12 cellular contexts compared by ENCODE assay signal in genomic region chr3:156290917-156291268, GRCh38.
DNase-seq lines count a peak whose midpoint lies in the region; ATAC-seq, FAIRE-seq and TF ChIP-seq lines count a peak whose summit lies in the region.
"Had no signal": no experiment of that assay in that cellular context is flagged by ENCODE, and none has a peak within 500 bp of the region (broad histone marks: within the 10 kb centered on the region; RNA-seq: fewer than 3 reads in every experiment).

No MANE protein-coding gene starts in this region.

- TF ChIP-seq CTCF in A549 (IDR thresholded peaks at IDR 0.05) (no peak), HEK293 (tag by site-specific recombination; IDR thresholded peaks at IDR 0.05) (no peak), neural progenitor cell (IDR thresholded peaks at IDR 0.05) (no peak)

- H3K9me3 Mint-ChIP-seq in neural progenitor cell, result no peaks in the 10 kb centered on the region
- no peaks in the 10 kb centered on the region for H3K9me3 Mint-ChIP-seq in natural killer cell treated with Interleukin-12 subunit alpha and Interleukin-12 subunit beta and Interleukin-15 and Interleukin-18, amount 100 ng/mL, for 72 hours
- H3K9me3 Mint-ChIP-seq in activated CD4-positive, alpha-beta T cell treated with anti-CD3 and anti-CD28 coated beads, Interleukin-2, amount 10 ng/mL, durations not matched to agents 7 days and 5 days, result no peaks in the 10 kb centered on the region
- H3K9me3 Mint-ChIP-seq: CD8-positive, alpha-beta T cell; natural killer cell had no signal

- no peak for FAIRE-seq in A549 (lab: Jason Lieb, UNC)
- FAIRE-seq: RCC 7860 had no signal

- H3K27me3 Mint-ChIP-seq in neural progenitor cell (ENCODE audit: insufficient read depth, low read depth), result peaks cover 34% of the 10 kb centered on the region
- peaks cover 37 to 47% of the 10 kb centered on the region in 2 donors for H3K27me3 Mint-ChIP-seq in natural killer cell treated with Interleukin-12 subunit alpha and Interleukin-12 subunit beta and Interleukin-15 and Interleukin-18, amount 100 ng/mL, for 72 hours
- peaks cover 65% of the 10 kb centered on the region for H3K27me3 Mint-ChIP-seq in activated CD4-positive, alpha-beta T cell treated with anti-CD3 and anti-CD28 coated beads, Interleukin-2, amount 10 ng/mL, durations not matched to agents 7 days and 5 days

- TF ChIP-seq EP300 in A549 (IDR thresholded peaks at IDR 0.05), result no peak

- TF ChIP-seq POLR2A in A549 (IDR thresholded peaks at IDR 0.05; ENCODE audit: low read length), result no peak

- CTCF ChIA-PET in A549 (lab: Yijun Ruan, JAX) (interaction anchor here (1.4 kb wide), 1 partner anchor 92 kb away, joined by 4 read pairs; no protein-coding TSS in a partner anchor), HEK293 (lab: Yijun Ruan, JAX) (interaction anchor here (0.7 kb wide), 1 partner anchor 19 kb away, joined by 3 read pairs; no protein-coding TSS in a partner anchor)
- CTCF ChIA-PET in activated CD4-positive, alpha-beta T cell treated with anti-CD3 and anti-CD28 coated beads, Interleukin-2, amount 10 ng/mL, durations not matched to agents 7 days and 5 days (lab: Charles Lee), result no interaction called here

- no peak for ATAC-seq in A549
- no peak for ATAC-seq in natural killer cell treated with Interleukin-12 subunit alpha and Interleukin-12 subunit beta and Interleukin-15 and Interleukin-18, amount 100 ng/mL, for 72 hours
- ATAC-seq: CD8-positive, alpha-beta T cell had no signal

- H3K9me3 ChIP-seq in A549 (no peaks in the 10 kb centered on the region), HEK293 (ENCODE audit: control insufficient read depth, insufficient read depth, low read depth, low read length) (no peaks in the 10 kb centered on the region), endocrine pancreas (ENCODE audit: control insufficient read depth, low read length) (no peaks in the 10 kb centered on the region), neural progenitor cell (ENCODE audit: low read depth) (no peaks in the 10 kb centered on the region)

- H4K20me1 ChIP-seq in neural progenitor cell (ENCODE audit: low read depth), result no peaks in the 10 kb centered on the region

- no peaks in the 10 kb centered on the region for H3K36me3 ChIP-seq in HEK293 (ENCODE audit: control insufficient read depth in 2 of 2, insufficient read depth in 1 of 2, low read length in 2 of 2)
- H3K36me3 ChIP-seq in endocrine pancreas (ENCODE audit: control insufficient read depth, insufficient read depth, low read length), result no peaks in the 10 kb centered on the region
- no peaks in the 10 kb centered on the region for H3K36me3 ChIP-seq in neural progenitor cell

- TF ChIP-seq RAD21 in A549 (conservative IDR thresholded peaks at IDR 0.05 in 1 of 2, IDR thresholded peaks at IDR 0.05 in 1 of 2), result no peak

- H3K27ac ChIP-seq in A549, result no peak overlapping the region
- H3K27ac ChIP-seq in HEK293 (ENCODE audit: extremely low read depth, low read depth, low read length), result no peak overlapping the region
- H3K27ac ChIP-seq in neural progenitor cell, result no peak overlapping the region

- peaks cover 9% of the 10 kb centered on the region for H3K4me1 Mint-ChIP-seq in neural progenitor cell
- no peaks in the 10 kb centered on the region for H3K4me1 Mint-ChIP-seq in natural killer cell treated with Interleukin-12 subunit alpha and Interleukin-12 subunit beta and Interleukin-15 and Interleukin-18, amount 100 ng/mL, for 72 hours (ENCODE audit: low read depth in 2 of 2)
- H3K4me1 Mint-ChIP-seq in activated CD4-positive, alpha-beta T cell treated with anti-CD3 and anti-CD28 coated beads, Interleukin-2, amount 10 ng/mL, durations not matched to agents 7 days and 5 days, result peaks cover 5% of the 10 kb centered on the region
- H3K4me1 Mint-ChIP-seq: natural killer cell had no signal

- peak overlapping the region; percentile 46; the same call in 2 of the 3 replicates for H3K4me2 ChIP-seq in A549
- H3K4me2 ChIP-seq in neural progenitor cell, result peak overlapping the region; percentile 83

- no peak overlapping the region for H3K9ac ChIP-seq in endocrine pancreas (ENCODE audit: control insufficient read depth, insufficient read depth, low read length)
- H3K9ac ChIP-seq in neural progenitor cell, result no peak overlapping the region

- peak overlapping the region; percentile 83 for H3K4me3 Mint-ChIP-seq in neural progenitor cell
- no peak overlapping the region for H3K4me3 Mint-ChIP-seq in natural killer cell treated with Interleukin-12 subunit alpha and Interleukin-12 subunit beta and Interleukin-15 and Interleukin-18, amount 100 ng/mL, for 72 hours
- H3K4me3 Mint-ChIP-seq in activated CD4-positive, alpha-beta T cell treated with anti-CD3 and anti-CD28 coated beads, Interleukin-2, amount 10 ng/mL, durations not matched to agents 7 days and 5 days, result no peak overlapping the region
- H3K4me3 Mint-ChIP-seq: CD8-positive, alpha-beta T cell; natural killer cell had no signal

- DNase-seq in A549 (ENCODE audit: low read depth in 1 of 2, low spot score in 1 of 2) (no peak), neural progenitor cell (ENCODE audit: low spot score) (no peak), COLO829 (ENCODE audit: low spot score) (no peak), NCI-H2081 treated with DMSO at 0.1 percent for 48 hours (lab: John Stamatoyannopoulos, UW) (no peak)
- no peak for DNase-seq in natural killer cell treated with Interleukin-12 subunit alpha and Interleukin-12 subunit beta and Interleukin-15 and Interleukin-18, amount 100 ng/mL, for 72 hours (ENCODE audit: low spot score)
- no peak for DNase-seq in activated CD4-positive, alpha-beta T cell treated with anti-CD3 and anti-CD28 coated beads, Interleukin-2, amount 10 ng/mL, durations not matched to agents 7 days and 5 days
- DNase-seq: natural killer cell, NCI-H2081 had no signal

- no peaks in the 10 kb centered on the region for H3K27me3 ChIP-seq in endocrine pancreas (ENCODE audit: control insufficient read depth, insufficient read depth, low read length)
- peaks cover 72% of the 10 kb centered on the region for H3K27me3 ChIP-seq in neural progenitor cell

- H3K36me3 Mint-ChIP-seq in neural progenitor cell, result no peaks in the 10 kb centered on the region
- no peaks in the 10 kb centered on the region for H3K36me3 Mint-ChIP-seq in natural killer cell treated with Interleukin-12 subunit alpha and Interleukin-12 subunit beta and Interleukin-15 and Interleukin-18, amount 100 ng/mL, for 72 hours
- no peaks in the 10 kb centered on the region for H3K36me3 Mint-ChIP-seq in activated CD4-positive, alpha-beta T cell treated with anti-CD3 and anti-CD28 coated beads, Interleukin-2, amount 10 ng/mL, durations not matched to agents 7 days and 5 days (ENCODE audit: low read depth)
- H3K36me3 Mint-ChIP-seq: CD8-positive, alpha-beta T cell; natural killer cell had no signal

- H3K79me2 ChIP-seq in neural progenitor cell (ENCODE audit: low read depth), result no peaks in the 10 kb centered on the region

- peak overlapping the region; percentile 97 for H2AFZ ChIP-seq in neural progenitor cell (replicated peaks)

- no peaks in the 10 kb centered on the region for H3F3A ChIP-seq in neural progenitor cell (ENCODE audit: low read depth)

- no peaks in the 10 kb centered on the region for H3K4me1 ChIP-seq in A549
- no peaks in the 10 kb centered on the region for H3K4me1 ChIP-seq in HEK293 (ENCODE audit: control insufficient read depth, insufficient read depth, low read length)
- H3K4me1 ChIP-seq in endocrine pancreas (ENCODE audit: control insufficient read depth, insufficient read depth, low read length), result no peaks in the 10 kb centered on the region
- H3K4me1 ChIP-seq in neural progenitor cell, result peaks cover 3% of the 10 kb centered on the region

- H3K4me3 ChIP-seq in A549, result no peak overlapping the region
- H3K4me3 ChIP-seq in HEK293 (ENCODE audit: low read depth, low read length), result peak overlapping the region; percentile 32; the same call in 1 of the 2 replicates
- peak overlapping the region; percentile 35 for H3K4me3 ChIP-seq in endocrine pancreas (ENCODE audit: control insufficient read depth, insufficient read depth, low read length)
- peak overlapping the region; percentile 50 for H3K4me3 ChIP-seq in neural progenitor cell

- 40% methylated on average over 10 of the region's 11 CpGs for WGBS in A549 (ENCODE audit: missing lambda C conversion rate)

- H3K27ac Mint-ChIP-seq in neural progenitor cell, result no peak overlapping the region
- H3K27ac Mint-ChIP-seq in natural killer cell treated with Interleukin-12 subunit alpha and Interleukin-12 subunit beta and Interleukin-15 and Interleukin-18, amount 100 ng/mL, for 72 hours, result no peak overlapping the region
- H3K27ac Mint-ChIP-seq in activated CD4-positive, alpha-beta T cell treated with anti-CD3 and anti-CD28 coated beads, Interleukin-2, amount 10 ng/mL, durations not matched to agents 7 days and 5 days, result no peak overlapping the region
- H3K27ac Mint-ChIP-seq: CD8-positive, alpha-beta T cell; natural killer cell had no signal

- POLR2A ChIA-PET in A549 (lab: Yijun Ruan, JAX) (no interaction called here), HEK293 (lab: Yijun Ruan, JAX) (no interaction called here)
- POLR2A ChIA-PET in activated CD4-positive, alpha-beta T cell treated with anti-CD3 and anti-CD28 coated beads, Interleukin-2, amount 10 ng/mL, durations not matched to agents 7 days and 5 days (lab: Charles Lee), result no interaction called here

TF ChIP-seq in A549, 52 proteins besides CTCF, POLR2A, EP300 and RAD21:
- TF ChIP-seq KDM1A (IDR thresholded peaks at IDR 0.05; ENCODE audit: low read depth), result no peak
TF ChIP-seq in A549: peak in this region for 0.

TF ChIP-seq in HEK293, 187 proteins besides CTCF, POLR2A, EP300 and RAD21 (continues in another document):
- no peak for TF ChIP-seq PRDM6 (tag by site-specific recombination; IDR thresholded peaks at IDR 0.05)
